31 cellular contexts compared by ENCODE assay signal in the genomic region with DNA sequence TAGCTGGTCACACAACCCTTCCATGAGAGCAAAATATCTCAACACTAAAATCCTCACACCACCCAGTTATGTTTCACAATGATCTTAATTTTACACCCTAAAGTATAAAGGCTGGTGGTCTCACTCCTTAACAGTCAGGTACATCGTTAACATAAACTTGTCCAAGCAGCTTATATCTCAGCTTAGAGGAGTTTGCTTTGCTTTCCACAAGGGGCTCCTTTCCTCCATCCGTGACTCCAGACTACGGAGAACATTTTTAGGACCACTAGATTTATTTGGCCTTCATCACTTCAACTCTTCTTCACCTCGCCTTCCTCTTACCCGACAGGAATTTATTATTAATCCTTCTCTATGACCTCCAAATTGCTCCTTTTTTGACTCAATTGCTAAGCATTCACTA.
"Had no signal": no experiment of that assay in that cellular context is flagged by ENCODE, and none has a peak within 500 bp of the region (broad histone marks: within the 10 kb centered on the region; RNA-seq: fewer than 3 reads in every experiment).

No MANE protein-coding gene starts in this region.

- H3K9ac ChIP-seq: parathyroid adenoma had no signal

- H3K27me3 ChIP-seq: ovary, right lobe of liver, sigmoid colon, suprapubic skin, testis, tibial artery, transverse colon, upper lobe of right lung, uterus had no signal

- H2AFZ ChIP-seq: parathyroid adenoma had no signal

- H3K4me3 Mint-ChIP-seq: naive thymus-derived CD4-positive, alpha-beta T cell; natural killer cell; nephron; neural crest cell; stimulated activated memory B cell treated with anti-CD40 and anti-IgM and Interleukin-4, amounts not matched to agents 10 μg/mL and 1 μg/mL and 100 μg/mL, for 72 hours; stimulated activated naive CD8-positive, alpha-beta T cell treated with anti-CD3 and anti-CD28 coated beads, Interleukin-15, amount 100 ng/mL, for 72 hours; type B pancreatic cell had no signal

- H3K9me3 Mint-ChIP-seq: nephron, neural crest cell, type B pancreatic cell had no signal

- H3K27ac Mint-ChIP-seq: naive thymus-derived CD4-positive, alpha-beta T cell; natural killer cell; nephron; progenitor cell of endocrine pancreas; stimulated activated memory B cell treated with anti-CD40 and anti-IgM and Interleukin-4, amounts not matched to agents 10 μg/mL and 1 μg/mL and 100 μg/mL, for 72 hours; stimulated activated naive CD8-positive, alpha-beta T cell treated with anti-CD3 and anti-CD28 coated beads, Interleukin-15, amount 100 ng/mL, for 72 hours; type B pancreatic cell had no signal

- H3K4me1 ChIP-seq: parathyroid adenoma, psoas muscle, right lobe of liver, sigmoid colon, suprapubic skin, testis, tibial artery, transverse colon, upper lobe of right lung, uterus had no signal

- H3K27ac ChIP-seq: ovary, parathyroid adenoma, psoas muscle, right lobe of liver, sigmoid colon, suprapubic skin, testis, tibial artery, transverse colon, upper lobe of right lung, uterus had no signal

- H3K36me3 ChIP-seq: ovary, right lobe of liver, sigmoid colon, suprapubic skin, tibial artery, transverse colon, upper lobe of right lung, uterus had no signal

- H3K4me3 ChIP-seq: ovary, psoas muscle, right lobe of liver, sigmoid colon, suprapubic skin, testis, tibial artery, transverse colon, upper lobe of right lung, uterus had no signal

- DNase-seq: naive thymus-derived CD4-positive, alpha-beta T cell; natural killer cell; occipital lobe; ovary; posterior cingulate gyrus; psoas muscle; right cardiac atrium; right lobe of liver; sigmoid colon; small intestine; stimulated activated CD4-positive, alpha-beta T cell treated with anti-CD3 and anti-CD28 coated beads, Interleukin-12 subunit alpha, Interleukin-12 subunit beta, amount 100 ng/mL, for 4 hours; stimulated activated CD4-positive, alpha-beta T cell treated with anti-CD3 and anti-CD28 coated beads, Interleukin-1b, Interleukin-23, amount 100 ng/mL, for 48 hours; stimulated activated CD4-positive, alpha-beta T cell treated with anti-CD3 and anti-CD28 coated beads, Interleukin-4, amount 100 ng/mL, for 1 hour; stimulated activated CD4-positive, alpha-beta T cell treated with anti-CD3 and anti-CD28 coated beads, Interleukin-4, amount 100 ng/mL, for 4 hours; stimulated activated CD8-positive, alpha-beta memory T cell treated with anti-CD3 and anti-CD28 coated beads, Interleukin-4, amount 100 ng/mL, for 48 hours; stimulated activated naive CD4-positive, alpha-beta T cell; stimulated activated naive CD8-positive, alpha-beta T cell treated with anti-CD3 and anti-CD28 coated beads, Interleukin-15, amount 100 ng/mL, for 72 hours; stimulated activated naive CD8-positive, alpha-beta T cell treated with anti-CD3 and anti-CD28 coated beads, Interleukin-15, Interleukin-2, amounts not matched to agents 100 U/mL and 50 U/mL, for 24 hours; substantia nigra; testis; tibial artery; transverse colon; upper lobe of right lung; uterus had no signal

- ATAC-seq: naive thymus-derived CD4-positive, alpha-beta T cell; natural killer cell; psoas muscle; right cardiac atrium; right lobe of liver; stimulated activated memory B cell treated with anti-CD40 and anti-IgM and Interleukin-4, amounts not matched to agents 10 μg/mL and 1 μg/mL and 100 μg/mL, for 72 hours; stimulated activated naive CD8-positive, alpha-beta T cell treated with anti-CD3 and anti-CD28 coated beads, Interleukin-15, amount 100 ng/mL, for 72 hours; stimulated activated naive CD8-positive, alpha-beta T cell treated with anti-CD3 and anti-CD28 coated beads, Interleukin-15, Interleukin-2, amounts not matched to agents 100 U/mL and 50 U/mL, for 24 hours; upper lobe of right lung had no signal

- H3K9me3 ChIP-seq: ovary, psoas muscle, right lobe of liver, sigmoid colon, suprapubic skin, testis, tibial artery, transverse colon, upper lobe of right lung, uterus had no signal

- H3K79me2 ChIP-seq: parathyroid adenoma had no signal

- H3K27me3 Mint-ChIP-seq: naive thymus-derived CD4-positive, alpha-beta T cell; progenitor cell of endocrine pancreas; stimulated activated memory B cell treated with anti-CD40 and anti-IgM and Interleukin-4, amounts not matched to agents 10 μg/mL and 1 μg/mL and 100 μg/mL, for 72 hours; stimulated activated naive CD8-positive, alpha-beta T cell treated with anti-CD3 and anti-CD28 coated beads, Interleukin-15, amount 100 ng/mL, for 72 hours; type B pancreatic cell had no signal

- H3K4me1 Mint-ChIP-seq: naive thymus-derived CD4-positive, alpha-beta T cell; natural killer cell; nephron; neural crest cell; stimulated activated memory B cell treated with anti-CD40 and anti-IgM and Interleukin-4, amounts not matched to agents 10 μg/mL and 1 μg/mL and 100 μg/mL, for 72 hours; stimulated activated naive CD8-positive, alpha-beta T cell treated with anti-CD3 and anti-CD28 coated beads, Interleukin-15, amount 100 ng/mL, for 72 hours had no signal

- H3K36me3 Mint-ChIP-seq: naive thymus-derived CD4-positive, alpha-beta T cell; stimulated activated memory B cell treated with anti-CD40 and anti-IgM and Interleukin-4, amounts not matched to agents 10 μg/mL and 1 μg/mL and 100 μg/mL, for 72 hours; type B pancreatic cell had no signal
